In genomic region chr16:17605784-17606183, GRCh38 we compare ENCODE assay signal across 19 cellular contexts.
"Had no signal": no experiment of that assay in that cellular context is flagged by ENCODE, and none has a peak within 500 bp of the region (broad histone marks: within the 10 kb centered on the region; RNA-seq: fewer than 3 reads in every experiment).

No MANE protein-coding gene starts in this region.

- H3K27ac Mint-ChIP-seq: mesothelial cell of epicardium; naive thymus-derived CD4-positive, alpha-beta T cell; progenitor cell of endocrine pancreas; stimulated activated naive CD8-positive, alpha-beta T cell treated with anti-CD3 and anti-CD28 coated beads, Interleukin-15, Interleukin-2, amounts not matched to agents 100 ng/mL and 50 ng/mL, for 24 hours; type B pancreatic cell had no signal

- ATAC-seq: mucosa of descending colon; naive thymus-derived CD4-positive, alpha-beta T cell; natural killer cell treated with Interleukin-12 subunit alpha and Interleukin-12 subunit beta and Interleukin-15 and Interleukin-18, amount 100 ng/mL, for 72 hours; right lobe of liver had no signal

- DNase-seq: islet precursor cell; left ventricle myocardium inferior; mesendoderm; mucosa of descending colon; naive thymus-derived CD4-positive, alpha-beta T cell; ovary; right lobe of liver; stimulated activated CD4-positive, alpha-beta T cell treated with anti-CD3 and anti-CD28 coated beads, Interleukin-12 subunit alpha, Interleukin-12 subunit beta, amount 100 ng/mL, for 4 hours; stimulated activated CD4-positive, alpha-beta T cell treated with anti-CD3 and anti-CD28 coated beads, Interleukin-15, amount 100 ng/mL, for 24 hours; stimulated activated CD4-positive, alpha-beta T cell treated with anti-CD3 and anti-CD28 coated beads, Interleukin-2, amount 100 ng/mL, for 24 hours; stimulated activated CD4-positive, alpha-beta T cell treated with anti-CD3 and anti-CD28 coated beads, Interleukin-4, amount 100 ng/mL, for 1 hour; stimulated activated naive CD4-positive, alpha-beta T cell; tibial artery; uterus had no signal

- H3K9me3 Mint-ChIP-seq: mesothelial cell of epicardium; natural killer cell treated with Interleukin-12 subunit alpha and Interleukin-12 subunit beta and Interleukin-15 and Interleukin-18, amount 100 ng/mL, for 72 hours; stimulated activated naive CD8-positive, alpha-beta T cell treated with anti-CD3 and anti-CD28 coated beads, Interleukin-15, Interleukin-2, amounts not matched to agents 100 ng/mL and 50 ng/mL, for 24 hours; type B pancreatic cell had no signal

- H3K4me3 Mint-ChIP-seq: mesothelial cell of epicardium; naive thymus-derived CD4-positive, alpha-beta T cell; stimulated activated naive CD8-positive, alpha-beta T cell treated with anti-CD3 and anti-CD28 coated beads, Interleukin-15, Interleukin-2, amounts not matched to agents 100 ng/mL and 50 ng/mL, for 24 hours; type B pancreatic cell had no signal

- H3K27me3 Mint-ChIP-seq: type B pancreatic cell had no signal

- H3K36me3 Mint-ChIP-seq: mesothelial cell of epicardium; naive thymus-derived CD4-positive, alpha-beta T cell; type B pancreatic cell had no signal
